15 cellular contexts compared by ENCODE assay signal in the genomic region with DNA sequence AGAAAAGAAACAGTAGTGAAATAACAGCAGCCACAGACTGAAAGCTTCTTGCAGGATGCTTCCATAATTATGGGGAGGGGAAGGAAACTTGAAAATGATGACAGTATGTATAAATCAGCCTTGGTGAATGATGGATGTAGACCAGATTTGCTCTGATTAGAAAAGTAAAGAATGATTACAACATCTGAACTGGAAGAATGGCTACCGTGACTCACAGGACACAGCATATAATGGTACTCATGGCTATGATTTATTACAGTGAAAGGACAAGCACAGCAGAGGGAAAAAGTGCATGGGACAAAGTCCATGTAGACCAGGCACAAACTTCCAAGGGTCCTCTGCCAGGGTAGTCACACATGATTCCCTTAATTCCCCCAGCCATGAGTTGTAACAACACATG.
"Had no signal": no experiment of that assay in that cellular context is flagged by ENCODE, and none has a peak within 500 bp of the region (broad histone marks: within the 10 kb centered on the region; RNA-seq: fewer than 3 reads in every experiment).

No MANE protein-coding gene starts in this region.

- DNase-seq: activated CD4-positive, alpha-beta T cell treated with anti-CD3 and anti-CD28 coated beads, Interleukin-2, amount 10 ng/mL, durations not matched to agents 24 days and 14 days; activated CD8-positive, alpha-beta memory T cell treated with anti-CD3 and anti-CD28 coated beads for 24 hours; activated naive CD4-positive, alpha-beta T cell treated with anti-CD3 and anti-CD28 coated beads, Interleukin-2, amount 10 ng/mL, durations not matched to agents 7 days and 5 days; effector memory CD4-positive, alpha-beta T cell; kidney; sigmoid colon; stimulated activated CD4-positive, alpha-beta T cell treated with anti-CD3 and anti-CD28 coated beads, Interleukin-12 subunit alpha, Interleukin-12 subunit beta, amount 100 ng/mL, for 4 hours; stimulated activated naive CD4-positive, alpha-beta T cell treated with Interleukin-2 at 50 U/mL for 16 hours had no signal

- ATAC-seq: activated T-helper 17 cell treated with anti-CD3 and anti-CD28 coated beads, Interleukin-2, amount 50 U/mL, for 72 hours; WTC11 had no signal

- H3K27ac Mint-ChIP-seq: activated CD4-positive, alpha-beta T cell treated with anti-CD3 and anti-CD28 coated beads, Interleukin-2, amount 10 ng/mL, durations not matched to agents 24 days and 14 days; activated naive CD4-positive, alpha-beta T cell treated with anti-CD3 and anti-CD28 coated beads, Interleukin-2, amount 10 ng/mL, durations not matched to agents 7 days and 5 days; activated T-helper 17 cell treated with anti-CD3 and anti-CD28 coated beads, Interleukin-2, amount 50 U/mL, for 72 hours; mesothelial cell of epicardium; T-helper 1 cell treated with Interleukin-12 subunit alpha and Interleukin-12 subunit beta and Interleukin-4 antibody, amounts not matched to agents 30 μg/mL and 1 μg/mL, for 36 hours; WTC11 had no signal

- H3K4me1 Mint-ChIP-seq: activated CD4-positive, alpha-beta T cell treated with anti-CD3 and anti-CD28 coated beads, Interleukin-2, amount 10 ng/mL, durations not matched to agents 24 days and 14 days; activated naive CD4-positive, alpha-beta T cell treated with anti-CD3 and anti-CD28 coated beads, Interleukin-2, amount 10 ng/mL, durations not matched to agents 7 days and 5 days; activated T-helper 17 cell treated with anti-CD3 and anti-CD28 coated beads, Interleukin-2, amount 50 U/mL, for 72 hours; central memory CD8-positive, alpha-beta T cell; WTC11 had no signal

- H3K4me3 Mint-ChIP-seq: activated CD4-positive, alpha-beta T cell treated with anti-CD3 and anti-CD28 coated beads, Interleukin-2, amount 10 ng/mL, durations not matched to agents 24 days and 14 days; activated naive CD4-positive, alpha-beta T cell treated with anti-CD3 and anti-CD28 coated beads, Interleukin-2, amount 10 ng/mL, durations not matched to agents 7 days and 5 days; activated T-helper 17 cell treated with anti-CD3 and anti-CD28 coated beads, Interleukin-2, amount 50 U/mL, for 72 hours; central memory CD8-positive, alpha-beta T cell; mesothelial cell of epicardium; neural crest cell; T-helper 1 cell treated with Interleukin-12 subunit alpha and Interleukin-12 subunit beta and Interleukin-4 antibody, amounts not matched to agents 30 μg/mL and 1 μg/mL, for 36 hours; WTC11 had no signal

- H3K9me3 ChIP-seq: sigmoid colon had no signal

- H3K4me1 ChIP-seq: sigmoid colon had no signal

- FAIRE-seq: frontal cortex, kidney had no signal

- H3K9me3 Mint-ChIP-seq: activated naive CD4-positive, alpha-beta T cell treated with anti-CD3 and anti-CD28 coated beads, Interleukin-2, amount 10 ng/mL, durations not matched to agents 7 days and 5 days; activated T-helper 17 cell treated with anti-CD3 and anti-CD28 coated beads, Interleukin-2, amount 50 U/mL, for 72 hours; central memory CD8-positive, alpha-beta T cell; T-helper 1 cell treated with Interleukin-12 subunit alpha and Interleukin-12 subunit beta and Interleukin-4 antibody, amounts not matched to agents 30 μg/mL and 1 μg/mL, for 36 hours had no signal

- H3K4me3 ChIP-seq: sigmoid colon had no signal

- H3K36me3 Mint-ChIP-seq: activated naive CD4-positive, alpha-beta T cell treated with anti-CD3 and anti-CD28 coated beads, Interleukin-2, amount 10 ng/mL, durations not matched to agents 7 days and 5 days had no signal

- H3K27ac ChIP-seq: sigmoid colon had no signal
